Comparison of ENCODE assay signal across 11 cellular contexts in genomic region chr2:194323740-194324139, GRCh38.
"Had no signal": no experiment of that assay in that cellular context is flagged by ENCODE, and none has a peak within 500 bp of the region (broad histone marks: within the 10 kb centered on the region; RNA-seq: fewer than 3 reads in every experiment).

No MANE protein-coding gene starts in this region.

- H3K36me3 ChIP-seq: HAP-1 had no signal

- H3K4me2 ChIP-seq: GM23338 had no signal

- FAIRE-seq: H1, H54 had no signal

- H3K27ac ChIP-seq: GM23248 had no signal

- DNase-seq: GM23248, GOT3, H7, H9, HCEC 1CT, HFFc6 had no signal

- H2AFZ ChIP-seq: GM23248, GM23338 had no signal

- H3K9me3 ChIP-seq: HAP-1 had no signal

- H3K27ac Mint-ChIP-seq: GM23338, H9, HFFc6 had no signal

- ATAC-seq: GM23338, HCT116 had no signal

- H3K4me3 ChIP-seq: GM23248, GM23338, HAP-1 had no signal

- H3K9ac ChIP-seq: GM23248 had no signal

- H3K4me1 ChIP-seq: HAP-1 had no signal

- H3K4me1 Mint-ChIP-seq: GM23338, H9 had no signal

- H3K4me3 Mint-ChIP-seq: GM23338, H9, HFFc6 had no signal
